ENCODE assay signal across 22 cellular contexts in the genomic region with DNA sequence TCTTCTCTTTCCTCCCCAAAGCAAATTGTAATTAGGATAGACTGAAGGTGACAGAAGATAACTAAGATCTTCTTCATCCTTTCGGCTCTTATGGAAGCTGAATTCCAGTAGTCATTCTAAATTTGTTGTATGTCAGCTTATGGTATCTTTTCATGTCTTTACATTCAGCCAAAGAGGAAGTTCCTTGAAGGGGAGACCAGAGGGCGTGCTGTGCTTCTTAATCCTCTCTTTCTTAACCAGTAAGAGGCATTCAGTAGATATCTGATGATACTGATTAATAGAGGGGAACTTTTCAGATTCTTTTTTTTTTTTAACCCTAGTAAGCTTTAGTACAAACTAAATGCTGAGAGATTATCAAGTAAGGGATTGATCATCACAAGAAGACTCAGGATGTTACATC.
"Had no signal": no experiment of that assay in that cellular context is flagged by ENCODE, and none has a peak within 500 bp of the region (broad histone marks: within the 10 kb centered on the region; RNA-seq: fewer than 3 reads in every experiment).

No MANE protein-coding gene starts in this region.

- H3K36me3 ChIP-seq: cardiac muscle cell, ovary, right lobe of liver, suprapubic skin had no signal

- DNase-seq: activated CD4-positive, alpha-beta memory T cell treated with anti-CD3 and anti-CD28 coated beads, Interleukin-2, amount 10 ng/mL, durations not matched to agents 7 days and 5 days; activated CD4-positive, alpha-beta T cell treated with anti-CD3 and anti-CD28 coated beads for 4 hours; activated effector memory CD4-positive, alpha-beta T cell treated with anti-CD3 and anti-CD28 coated beads, Interleukin-2, amount 50 U/mL, for 16 hours; activated T-cell treated with anti-CD3 and anti-CD28 coated beads, Interleukin-2, amount 50 U/mL, for 24 hours; dorsolateral prefrontal cortex; left colon; ovary; right lobe of liver; stimulated activated CD4-positive, alpha-beta T cell treated with anti-CD3 and anti-CD28 coated beads, Interleukin-4, amount 100 ng/mL, for 4 hours; stimulated activated CD8-positive, alpha-beta memory T cell treated with anti-CD3 and anti-CD28 coated beads, Interleukin-4, amount 100 ng/mL, for 48 hours; T-helper 9 cell; trophoblast cell had no signal

- H3K27me3 ChIP-seq: cardiac muscle cell, dorsolateral prefrontal cortex, gastroesophageal sphincter, ovary, right lobe of liver, suprapubic skin had no signal

- H3K36me3 Mint-ChIP-seq: WTC11 had no signal

- H3K9me3 Mint-ChIP-seq: activated CD4-positive, alpha-beta memory T cell treated with anti-CD3 and anti-CD28 coated beads, Interleukin-2, amount 10 ng/mL, durations not matched to agents 7 days and 5 days; activated naive CD4-positive, alpha-beta T cell treated with anti-CD3 and anti-CD28 coated beads, Interleukin-2, amount 50 U/mL, for 24 hours; activated T-cell treated with anti-CD3 and anti-CD28 coated beads, Interleukin-2, amount 50 U/mL, for 24 hours; neural crest cell; stimulated activated naive CD8-positive, alpha-beta T cell treated with anti-CD3 and anti-CD28 coated beads, Interleukin-15, Interleukin-2, amounts not matched to agents 100 ng/mL and 50 ng/mL, for 24 hours; WTC11 had no signal

- H3K4me1 Mint-ChIP-seq: neural crest cell, WTC11 had no signal

- H3K4me3 Mint-ChIP-seq: activated CD4-positive, alpha-beta memory T cell treated with anti-CD3 and anti-CD28 coated beads, Interleukin-2, amount 10 ng/mL, durations not matched to agents 7 days and 5 days; activated naive CD4-positive, alpha-beta T cell treated with anti-CD3 and anti-CD28 coated beads, Interleukin-2, amount 50 U/mL, for 24 hours; activated T-cell treated with anti-CD3 and anti-CD28 coated beads, Interleukin-2, amount 50 U/mL, for 24 hours; neural crest cell; stimulated activated naive CD8-positive, alpha-beta T cell treated with anti-CD3 and anti-CD28 coated beads, Interleukin-15, Interleukin-2, amounts not matched to agents 100 ng/mL and 50 ng/mL, for 24 hours; WTC11 had no signal

- H3K27ac ChIP-seq: cardiac muscle cell, dorsolateral prefrontal cortex, gastroesophageal sphincter, ovary, right lobe of liver, suprapubic skin had no signal

- H3K27ac Mint-ChIP-seq: activated CD4-positive, alpha-beta memory T cell treated with anti-CD3 and anti-CD28 coated beads, Interleukin-2, amount 10 ng/mL, durations not matched to agents 7 days and 5 days; activated naive CD4-positive, alpha-beta T cell treated with anti-CD3 and anti-CD28 coated beads, Interleukin-2, amount 50 U/mL, for 24 hours; activated T-cell treated with anti-CD3 and anti-CD28 coated beads, Interleukin-2, amount 50 U/mL, for 24 hours; stimulated activated naive CD8-positive, alpha-beta T cell treated with anti-CD3 and anti-CD28 coated beads, Interleukin-15, Interleukin-2, amounts not matched to agents 100 ng/mL and 50 ng/mL, for 24 hours; WTC11 had no signal

- H3K4me1 ChIP-seq: gastroesophageal sphincter, suprapubic skin had no signal

- FAIRE-seq: endometrium had no signal

- H3K27me3 Mint-ChIP-seq: activated CD4-positive, alpha-beta memory T cell treated with anti-CD3 and anti-CD28 coated beads, Interleukin-2, amount 10 ng/mL, durations not matched to agents 7 days and 5 days; activated naive CD4-positive, alpha-beta T cell treated with anti-CD3 and anti-CD28 coated beads, Interleukin-2, amount 50 U/mL, for 24 hours; activated T-cell treated with anti-CD3 and anti-CD28 coated beads, Interleukin-2, amount 50 U/mL, for 24 hours; stimulated activated naive CD8-positive, alpha-beta T cell treated with anti-CD3 and anti-CD28 coated beads, Interleukin-15, Interleukin-2, amounts not matched to agents 100 ng/mL and 50 ng/mL, for 24 hours had no signal

- H3K4me3 ChIP-seq: cardiac muscle cell, dorsolateral prefrontal cortex, gastroesophageal sphincter, lung, ovary, right lobe of liver, smooth muscle cell, suprapubic skin had no signal

- H3K4me2 ChIP-seq: smooth muscle cell had no signal

- ATAC-seq: gastroesophageal sphincter, left colon, right lobe of liver, WTC11 had no signal

- H3K9me3 ChIP-seq: gastroesophageal sphincter, ovary, right lobe of liver, suprapubic skin had no signal
